ENCODE assay signal across 36 cellular contexts in the genomic region with DNA sequence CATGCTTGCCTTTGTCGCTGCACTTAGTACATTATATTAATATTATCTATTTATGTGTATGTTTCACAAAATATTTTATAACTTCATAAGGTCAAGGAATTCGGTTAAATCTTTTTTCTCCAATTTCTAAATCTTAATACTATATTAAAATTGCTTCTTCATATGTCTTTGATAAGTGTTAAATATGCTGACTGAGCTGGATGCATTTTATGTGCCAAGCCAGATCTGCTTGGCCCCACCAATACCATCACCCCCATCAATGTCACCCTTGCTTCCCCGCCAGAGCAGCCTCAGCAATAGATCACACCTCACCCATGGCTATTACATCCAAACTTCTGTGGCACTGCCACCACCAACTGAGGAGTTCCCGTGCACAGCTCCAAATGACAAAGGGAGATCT.
"Had no signal": no experiment of that assay in that cellular context is flagged by ENCODE, and none has a peak within 500 bp of the region (broad histone marks: within the 10 kb centered on the region; RNA-seq: fewer than 3 reads in every experiment).

No MANE protein-coding gene starts in this region.

- ATAC-seq: activated CD8-positive, alpha-beta T cell treated with anti-CD3 and anti-CD28 coated beads for 36 hours; activated naive CD8-positive, alpha-beta T cell treated with anti-CD3 and anti-CD28 coated beads, Interleukin-2, amount 50 U/mL, for 24 hours had no signal

- DNase-seq: activated B cell treated with CpG ODN at 0.5 μM for 24 hours; activated CD4-positive, alpha-beta memory T cell treated with anti-CD3 and anti-CD28 coated beads for 36 hours; activated CD4-positive, alpha-beta T cell treated with anti-CD3 and anti-CD28 coated beads for 4 hours; activated CD4-positive, alpha-beta T cell treated with anti-CD3 and anti-CD28 coated beads, Interleukin-2, amount 10 ng/mL, durations not matched to agents 24 days and 14 days; activated CD4-positive, alpha-beta T cell treated with anti-CD3 and anti-CD28 coated beads, Interleukin-2, amount 50 U/mL, for 1 hour; activated CD4-positive, alpha-beta T cell treated with anti-CD3 and anti-CD28 coated beads, Interleukin-2, amount 50 U/mL, for 4 hours; activated CD4-positive, CD25-positive, alpha-beta regulatory T cell treated with anti-CD3 and anti-CD28 coated beads, Interleukin-2, amount 50 U/mL, for 72 hours; activated CD8-positive, alpha-beta memory T cell treated with anti-CD3 and anti-CD28 coated beads, Interleukin-2, amount 50 U/mL, for 4 hours; activated CD8-positive, alpha-beta T cell treated with anti-CD3 and anti-CD28 coated beads for 36 hours; activated effector memory CD4-positive, alpha-beta T cell treated with Interleukin-2 at 50 U/mL for 16 hours; activated gamma-delta T cell; activated naive CD4-positive, alpha-beta T cell treated with anti-CD3 and anti-CD28 coated beads, Interleukin-2, amount 10 ng/mL, durations not matched to agents 7 days and 5 days; activated naive CD4-positive, alpha-beta T cell treated with Interleukin-2 at 50 U/mL for 16 hours; activated naive CD8-positive, alpha-beta T cell treated with anti-CD3 and anti-CD28 coated beads, Interleukin-2, amount 10 ng/mL, durations not matched to agents 7 days and 5 days; activated naive CD8-positive, alpha-beta T cell treated with anti-CD3 and anti-CD28 coated beads, Interleukin-2, amount 50 U/mL, for 24 hours; activated T-cell treated with anti-CD3 and anti-CD28 coated beads for 4 hours; activated T-cell treated with anti-CD3 and anti-CD28 coated beads, Interleukin-2, amount 50 U/mL, for 1 hour; activated T-cell treated with anti-CD3 and anti-CD28 coated beads, Interleukin-2, amount 50 U/mL, for 48 hours; amygdala; anterior cingulate cortex; caudate nucleus; cerebellar nuclear complex; T-helper 2 cell; T-helper 9 cell had no signal

- H3K27me3 ChIP-seq: ascending aorta, cardiac muscle cell had no signal

- H3K27ac ChIP-seq: ascending aorta, cardiac muscle cell, VCaP had no signal

- FAIRE-seq: bronchial epithelial cell, TTC549 had no signal

- H3K4me3 Mint-ChIP-seq: activated B cell treated with CpG ODN at 0.5 μM for 24 hours; activated CD4-positive, alpha-beta memory T cell treated with anti-CD3 and anti-CD28 coated beads for 36 hours; activated CD4-positive, alpha-beta T cell treated with anti-CD3 and anti-CD28 coated beads, Interleukin-2, amount 10 ng/mL, durations not matched to agents 24 days and 14 days; activated CD8-positive, alpha-beta T cell treated with anti-CD3 and anti-CD28 coated beads for 36 hours; activated naive CD4-positive, alpha-beta T cell treated with anti-CD3 and anti-CD28 coated beads, Interleukin-2, amount 10 ng/mL, durations not matched to agents 7 days and 5 days; activated naive CD4-positive, alpha-beta T cell treated with anti-CD3 and anti-CD28 coated beads, Interleukin-2, amount 50 U/mL, for 24 hours; activated naive CD8-positive, alpha-beta T cell; activated naive CD8-positive, alpha-beta T cell treated with anti-CD3 and anti-CD28 coated beads, Interleukin-2, amount 10 ng/mL, durations not matched to agents 7 days and 5 days; activated naive CD8-positive, alpha-beta T cell treated with anti-CD3 and anti-CD28 coated beads, Interleukin-2, amount 50 U/mL, for 24 hours; brain; central memory CD8-positive, alpha-beta T cell; T-helper 1 cell treated with Interleukin-12 subunit alpha and Interleukin-12 subunit beta and Interleukin-4 antibody, amounts not matched to agents 30 μg/mL and 1 μg/mL, for 36 hours; T-helper 2 cell treated with Interferon-gamma antibody and Interleukin-4, amounts not matched to agents 5 μg/mL and 100 μg/mL, for 36 hours had no signal

- H3K4me1 ChIP-seq: ascending aorta had no signal

- H3K36me3 ChIP-seq: ascending aorta, cardiac muscle cell had no signal

- H3K27ac Mint-ChIP-seq: activated B cell treated with CpG ODN at 0.5 μM for 24 hours; activated CD4-positive, alpha-beta memory T cell treated with anti-CD3 and anti-CD28 coated beads for 36 hours; activated CD4-positive, alpha-beta T cell treated with anti-CD3 and anti-CD28 coated beads, Interleukin-2, amount 10 ng/mL, durations not matched to agents 24 days and 14 days; activated CD8-positive, alpha-beta T cell treated with anti-CD3 and anti-CD28 coated beads for 36 hours; activated naive CD4-positive, alpha-beta T cell treated with anti-CD3 and anti-CD28 coated beads, Interleukin-2, amount 10 ng/mL, durations not matched to agents 7 days and 5 days; activated naive CD4-positive, alpha-beta T cell treated with anti-CD3 and anti-CD28 coated beads, Interleukin-2, amount 50 U/mL, for 24 hours; activated naive CD8-positive, alpha-beta T cell; activated naive CD8-positive, alpha-beta T cell treated with anti-CD3 and anti-CD28 coated beads, Interleukin-2, amount 10 ng/mL, durations not matched to agents 7 days and 5 days; activated naive CD8-positive, alpha-beta T cell treated with anti-CD3 and anti-CD28 coated beads, Interleukin-2, amount 50 U/mL, for 24 hours; activated T-helper 2 cell treated with anti-CD3 and anti-CD28 coated beads, Interferon-gamma antibody, Interleukin-2, Interleukin-4, amounts not matched to agents 10 μg/mL and 5 μg/mL and 100 μg/mL, durations not matched to agents 14 hours and 24 hours and 36 hours; brain; T-helper 1 cell treated with Interleukin-12 subunit alpha and Interleukin-12 subunit beta and Interleukin-4 antibody, amounts not matched to agents 30 μg/mL and 1 μg/mL, for 36 hours; T-helper 2 cell treated with Interferon-gamma antibody and Interleukin-4, amounts not matched to agents 5 μg/mL and 100 μg/mL, for 36 hours had no signal

- H3K27me3 Mint-ChIP-seq: activated B cell treated with CpG ODN at 0.5 μM for 24 hours; activated CD4-positive, alpha-beta memory T cell treated with anti-CD3 and anti-CD28 coated beads for 36 hours; activated CD4-positive, alpha-beta T cell treated with anti-CD3 and anti-CD28 coated beads, Interleukin-2, amount 10 ng/mL, durations not matched to agents 24 days and 14 days; activated CD8-positive, alpha-beta T cell treated with anti-CD3 and anti-CD28 coated beads for 36 hours; activated naive CD4-positive, alpha-beta T cell treated with anti-CD3 and anti-CD28 coated beads, Interleukin-2, amount 10 ng/mL, durations not matched to agents 7 days and 5 days; activated naive CD8-positive, alpha-beta T cell; activated naive CD8-positive, alpha-beta T cell treated with anti-CD3 and anti-CD28 coated beads, Interleukin-2, amount 10 ng/mL, durations not matched to agents 7 days and 5 days; activated naive CD8-positive, alpha-beta T cell treated with anti-CD3 and anti-CD28 coated beads, Interleukin-2, amount 50 U/mL, for 24 hours; brain; central memory CD8-positive, alpha-beta T cell had no signal

- H3K36me3 Mint-ChIP-seq: activated CD4-positive, alpha-beta memory T cell treated with anti-CD3 and anti-CD28 coated beads for 36 hours; activated naive CD4-positive, alpha-beta T cell treated with anti-CD3 and anti-CD28 coated beads, Interleukin-2, amount 10 ng/mL, durations not matched to agents 7 days and 5 days; activated naive CD4-positive, alpha-beta T cell treated with anti-CD3 and anti-CD28 coated beads, Interleukin-2, amount 50 U/mL, for 24 hours; activated naive CD8-positive, alpha-beta T cell; activated naive CD8-positive, alpha-beta T cell treated with anti-CD3 and anti-CD28 coated beads, Interleukin-2, amount 10 ng/mL, durations not matched to agents 7 days and 5 days; brain had no signal

- H3K9me3 Mint-ChIP-seq: activated B cell treated with CpG ODN at 0.5 μM for 24 hours; activated CD4-positive, alpha-beta memory T cell treated with anti-CD3 and anti-CD28 coated beads for 36 hours; activated CD4-positive, alpha-beta T cell treated with anti-CD3 and anti-CD28 coated beads, Interleukin-2, amount 10 ng/mL, durations not matched to agents 24 days and 14 days; activated CD8-positive, alpha-beta T cell treated with anti-CD3 and anti-CD28 coated beads for 36 hours; activated naive CD4-positive, alpha-beta T cell treated with anti-CD3 and anti-CD28 coated beads, Interleukin-2, amount 10 ng/mL, durations not matched to agents 7 days and 5 days; activated naive CD4-positive, alpha-beta T cell treated with anti-CD3 and anti-CD28 coated beads, Interleukin-2, amount 50 U/mL, for 24 hours; activated T-helper 2 cell treated with anti-CD3 and anti-CD28 coated beads, Interferon-gamma antibody, Interleukin-2, Interleukin-4, amounts not matched to agents 10 μg/mL and 5 μg/mL and 100 μg/mL, durations not matched to agents 14 hours and 24 hours and 36 hours; brain; T-helper 1 cell treated with Interleukin-12 subunit alpha and Interleukin-12 subunit beta and Interleukin-4 antibody, amounts not matched to agents 30 μg/mL and 1 μg/mL, for 36 hours; T-helper 2 cell treated with Interferon-gamma antibody and Interleukin-4, amounts not matched to agents 5 μg/mL and 100 μg/mL, for 36 hours had no signal

- H3K9me3 ChIP-seq: ascending aorta had no signal

- H3K4me3 ChIP-seq: ascending aorta, cardiac muscle cell had no signal

- H3K4me1 Mint-ChIP-seq: activated B cell treated with CpG ODN at 0.5 μM for 24 hours; activated CD4-positive, alpha-beta T cell treated with anti-CD3 and anti-CD28 coated beads, Interleukin-2, amount 10 ng/mL, durations not matched to agents 24 days and 14 days; activated naive CD4-positive, alpha-beta T cell treated with anti-CD3 and anti-CD28 coated beads, Interleukin-2, amount 10 ng/mL, durations not matched to agents 7 days and 5 days; activated naive CD4-positive, alpha-beta T cell treated with anti-CD3 and anti-CD28 coated beads, Interleukin-2, amount 50 U/mL, for 24 hours; activated naive CD8-positive, alpha-beta T cell treated with anti-CD3 and anti-CD28 coated beads, Interleukin-2, amount 10 ng/mL, durations not matched to agents 7 days and 5 days; activated naive CD8-positive, alpha-beta T cell treated with anti-CD3 and anti-CD28 coated beads, Interleukin-2, amount 50 U/mL, for 24 hours; brain; central memory CD8-positive, alpha-beta T cell had no signal
